Comparison of ENCODE assay signal across 1 cellular context in genomic region chr9:38065369-38066075, GRCh38.
TF ChIP-seq lines count a peak whose summit lies in the region.

No MANE protein-coding gene starts in this region.

TF ChIP-seq in GM23338, 12 proteins besides CTCF, POLR2A, EP300 and RAD21 (continued from another document):
- no peak for TF ChIP-seq ZNF462 (CRISPR knock-in tag; IDR thresholded peaks at IDR 0.05)
- no peak for TF ChIP-seq ZNF114 (CRISPR knock-in tag; IDR thresholded peaks at IDR 0.05)
- no peak for TF ChIP-seq CREB1 (CRISPR knock-in tag; IDR thresholded peaks at IDR 0.05; ENCODE audit: low read depth)
- TF ChIP-seq EZH2phosphoT487 (IDR thresholded peaks at IDR 0.05; ENCODE audit: unreplicated experiment) = no peak
- no peak for TF ChIP-seq POLR2AphosphoS5 (IDR thresholded peaks at IDR 0.05; ENCODE audit: low read depth)
- no peak for TF ChIP-seq ZNF331 (CRISPR knock-in tag; IDR thresholded peaks at IDR 0.05; ENCODE audit: low read depth)
- TF ChIP-seq NANOG (IDR thresholded peaks at IDR 0.05; ENCODE audit: borderline replicate concordance) = no peak
- no peak for TF ChIP-seq REST (IDR thresholded peaks at IDR 0.05; ENCODE audit: unreplicated experiment)
